Comparison of ENCODE assay signal across 1 cellular context in the genomic region with DNA sequence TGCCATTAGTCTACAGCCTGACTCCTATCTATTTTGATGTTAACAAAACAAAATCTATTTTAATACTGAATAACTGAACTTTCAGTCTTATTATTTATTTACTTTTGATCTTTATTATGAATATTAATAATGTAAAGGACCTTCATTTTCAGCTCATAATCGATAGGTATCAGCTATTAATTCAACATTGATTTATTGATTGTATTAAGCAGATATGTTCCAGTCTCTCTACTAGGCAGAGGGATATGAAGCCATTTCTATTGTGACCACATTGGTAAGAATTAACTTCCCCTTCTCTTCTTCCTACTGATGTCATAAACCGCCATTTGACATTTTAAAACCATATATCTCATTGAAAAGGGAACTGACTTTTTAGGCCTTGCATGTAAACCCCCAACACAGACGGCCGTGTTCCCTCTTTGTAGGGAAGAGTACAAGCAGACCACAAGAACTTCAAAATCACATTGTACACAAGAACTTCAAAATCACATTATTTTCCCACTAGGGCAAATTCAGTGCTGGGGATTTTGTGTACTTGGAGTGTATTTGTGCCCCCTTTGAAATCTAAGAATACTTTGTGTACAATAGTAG.
TF ChIP-seq lines count a peak whose summit lies in the region.

No MANE protein-coding gene starts in this region.

TF ChIP-seq in GM12878, 131 proteins besides CTCF, POLR2A, EP300 and RAD21 (continued from another document and continues in another):
- TF ChIP-seq, protein P1, sequence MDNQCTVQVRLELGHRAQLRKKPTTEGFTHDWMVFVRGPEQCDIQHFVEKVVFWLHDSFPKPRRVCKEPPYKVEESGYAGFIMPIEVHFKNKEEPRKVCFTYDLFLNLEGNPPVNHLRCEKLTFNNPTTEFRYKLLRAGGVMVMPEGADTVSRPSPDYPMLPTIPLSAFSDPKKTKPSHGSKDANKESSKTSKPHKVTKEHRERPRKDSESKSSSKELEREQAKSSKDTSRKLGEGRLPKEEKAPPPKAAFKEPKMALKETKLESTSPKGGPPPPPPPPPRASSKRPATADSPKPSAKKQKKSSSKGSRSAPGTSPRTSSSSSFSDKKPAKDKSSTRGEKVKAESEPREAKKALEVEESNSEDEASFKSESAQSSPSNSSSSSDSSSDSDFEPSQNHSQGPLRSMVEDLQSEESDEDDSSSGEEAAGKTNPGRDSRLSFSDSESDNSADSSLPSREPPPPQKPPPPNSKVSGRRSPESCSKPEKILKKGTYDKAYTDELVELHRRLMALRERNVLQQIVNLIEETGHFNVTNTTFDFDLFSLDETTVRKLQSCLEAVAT (IDR thresholded peaks at IDR 0.05) = peak; percentile 72; the same call in 1 of the 2 replicates
- TF ChIP-seq, protein P2, sequence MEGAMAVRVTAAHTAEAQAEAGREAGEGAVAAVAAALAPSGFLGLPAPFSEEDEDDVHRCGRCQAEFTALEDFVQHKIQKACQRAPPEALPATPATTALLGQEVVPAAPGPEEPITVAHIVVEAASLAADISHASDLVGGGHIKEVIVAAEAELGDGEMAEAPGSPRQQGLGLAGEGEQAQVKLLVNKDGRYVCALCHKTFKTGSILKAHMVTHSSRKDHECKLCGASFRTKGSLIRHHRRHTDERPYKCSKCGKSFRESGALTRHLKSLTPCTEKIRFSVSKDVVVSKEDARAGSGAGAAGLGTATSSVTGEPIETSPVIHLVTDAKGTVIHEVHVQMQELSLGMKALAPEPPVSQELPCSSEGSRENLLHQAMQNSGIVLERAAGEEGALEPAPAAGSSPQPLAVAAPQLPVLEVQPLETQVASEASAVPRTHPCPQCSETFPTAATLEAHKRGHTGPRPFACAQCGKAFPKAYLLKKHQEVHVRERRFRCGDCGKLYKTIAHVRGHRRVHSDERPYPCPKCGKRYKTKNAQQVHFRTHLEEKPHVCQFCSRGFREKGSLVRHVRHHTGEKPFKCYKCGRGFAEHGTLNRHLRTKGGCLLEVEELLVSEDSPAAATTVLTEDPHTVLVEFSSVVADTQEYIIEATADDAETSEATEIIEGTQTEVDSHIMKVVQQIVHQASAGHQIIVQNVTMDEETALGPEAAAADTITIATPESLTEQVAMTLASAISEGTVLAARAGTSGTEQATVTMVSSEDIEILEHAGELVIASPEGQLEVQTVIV (IDR thresholded peaks at IDR 0.05; ENCODE audit: borderline replicate concordance, partially characterized antibody) = no peak
- TF ChIP-seq, protein P3, sequence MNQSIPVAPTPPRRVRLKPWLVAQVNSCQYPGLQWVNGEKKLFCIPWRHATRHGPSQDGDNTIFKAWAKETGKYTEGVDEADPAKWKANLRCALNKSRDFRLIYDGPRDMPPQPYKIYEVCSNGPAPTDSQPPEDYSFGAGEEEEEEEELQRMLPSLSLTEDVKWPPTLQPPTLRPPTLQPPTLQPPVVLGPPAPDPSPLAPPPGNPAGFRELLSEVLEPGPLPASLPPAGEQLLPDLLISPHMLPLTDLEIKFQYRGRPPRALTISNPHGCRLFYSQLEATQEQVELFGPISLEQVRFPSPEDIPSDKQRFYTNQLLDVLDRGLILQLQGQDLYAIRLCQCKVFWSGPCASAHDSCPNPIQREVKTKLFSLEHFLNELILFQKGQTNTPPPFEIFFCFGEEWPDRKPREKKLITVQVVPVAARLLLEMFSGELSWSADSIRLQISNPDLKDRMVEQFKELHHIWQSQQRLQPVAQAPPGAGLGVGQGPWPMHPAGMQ (IDR thresholded peaks at IDR 0.05; ENCODE audit: borderline replicate concordance) = no peak
- TF ChIP-seq MEF2A (IDR thresholded peaks at IDR 0.05; ENCODE audit: insufficient read depth, low read depth, low read length) (no peak), NBN (IDR thresholded peaks at IDR 0.05) (peak; percentile 65; the same call in 1 of the 2 replicates), TCF7 (IDR thresholded peaks at IDR 0.05; ENCODE audit: borderline replicate concordance) (no peak), FOXK2 (IDR thresholded peaks at IDR 0.05) (no peak), NRF1 (conservative IDR thresholded peaks at IDR 0.05; ENCODE audit: low read depth, low read length) (no peak), HCFC1 (IDR thresholded peaks at IDR 0.05; ENCODE audit: low read length) (no peak), POLR2AphosphoS5 (IDR thresholded peaks at IDR 0.05; ENCODE audit: low read length) (no peak), NFIC (IDR thresholded peaks at IDR 0.05; ENCODE audit: low read depth, low read length) (peak; percentile 83; the same call in 1 of the 2 replicates), NR2F1 (conservative IDR thresholded peaks at IDR 0.05) (0 out of 2 replicates have a peak, but pooled peaks have one; percentile 29), SIN3A (IDR thresholded peaks at IDR 0.05; ENCODE audit: low read depth, low read length) (no peak), NR2C1 (IDR thresholded peaks at IDR 0.05) (no peak), CBFB (IDR thresholded peaks at IDR 0.05; ENCODE audit: low read depth) (peak; percentile 63; the same call in 1 of the 2 replicates), IRF4 (IDR thresholded peaks at IDR 0.05; ENCODE audit: low read depth, low read length) (no peak), LARP7 (IDR thresholded peaks at IDR 0.05) (no peak), MTA3 (IDR thresholded peaks at IDR 0.05; ENCODE audit: borderline replicate concordance, low read length) (no peak), BACH1 (IDR thresholded peaks at IDR 0.05; ENCODE audit: borderline replicate concordance) (peak; percentile 53; the same call in 1 of the 2 replicates), YBX1 (IDR thresholded peaks at IDR 0.05) (no peak), HDAC2 (IDR thresholded peaks at IDR 0.05) (no peak), EZH2 (IDR thresholded peaks at IDR 0.05; ENCODE audit: borderline replicate concordance, control insufficient read depth, low read depth, low read length) (no peak), HDGF (IDR thresholded peaks at IDR 0.05) (no peak), MYC (IDR thresholded peaks at IDR 0.05; ENCODE audit: insufficient read depth, insufficient read length, insufficient replicate concordance, low read length, severe bottlenecking) (no peak), RUNX3 (IDR thresholded peaks at IDR 0.05; ENCODE audit: low read length) (peak; percentile 94), CEBPB (IDR thresholded peaks at IDR 0.05; ENCODE audit: borderline replicate concordance in 1 of 2, low read depth in 2 of 2, low read length in 2 of 2) (no peak), CREB1 (IDR thresholded peaks at IDR 0.05; ENCODE audit: low read depth) (peak; percentile 56; the same call in 1 of the 2 replicates), ZNF24 (IDR thresholded peaks at IDR 0.05) (no peak), RB1 (IDR thresholded peaks at IDR 0.05; ENCODE audit: borderline replicate concordance) (no peak), ZNF274 (IDR thresholded peaks at IDR 0.05; ENCODE audit: insufficient read depth, insufficient read length) (no peak), TAF1 (IDR thresholded peaks at IDR 0.05; ENCODE audit: borderline replicate concordance, low read depth, low read length) (no peak), SMAD1 (IDR thresholded peaks at IDR 0.05; ENCODE audit: low read depth, partially characterized antibody) (no peak), STAT3 (IDR thresholded peaks at IDR 0.05; ENCODE audit: low read depth, low read length) (no peak), WRNIP1 (IDR thresholded peaks at IDR 0.05; ENCODE audit: borderline replicate concordance, low read depth, low read length) (no peak)
- TF ChIP-seq, protein P4, sequence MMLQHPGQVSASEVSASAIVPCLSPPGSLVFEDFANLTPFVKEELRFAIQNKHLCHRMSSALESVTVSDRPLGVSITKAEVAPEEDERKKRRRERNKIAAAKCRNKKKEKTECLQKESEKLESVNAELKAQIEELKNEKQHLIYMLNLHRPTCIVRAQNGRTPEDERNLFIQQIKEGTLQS (IDR thresholded peaks at IDR 0.05; ENCODE audit: borderline replicate concordance, extremely low read depth, low read depth, low read length) = no peak
- TF ChIP-seq, protein P5, sequence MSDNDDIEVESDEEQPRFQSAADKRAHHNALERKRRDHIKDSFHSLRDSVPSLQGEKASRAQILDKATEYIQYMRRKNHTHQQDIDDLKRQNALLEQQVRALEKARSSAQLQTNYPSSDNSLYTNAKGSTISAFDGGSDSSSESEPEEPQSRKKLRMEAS (IDR thresholded peaks at IDR 0.05; ENCODE audit: low read depth, low read length) = no peak
- TF ChIP-seq, protein P6, sequence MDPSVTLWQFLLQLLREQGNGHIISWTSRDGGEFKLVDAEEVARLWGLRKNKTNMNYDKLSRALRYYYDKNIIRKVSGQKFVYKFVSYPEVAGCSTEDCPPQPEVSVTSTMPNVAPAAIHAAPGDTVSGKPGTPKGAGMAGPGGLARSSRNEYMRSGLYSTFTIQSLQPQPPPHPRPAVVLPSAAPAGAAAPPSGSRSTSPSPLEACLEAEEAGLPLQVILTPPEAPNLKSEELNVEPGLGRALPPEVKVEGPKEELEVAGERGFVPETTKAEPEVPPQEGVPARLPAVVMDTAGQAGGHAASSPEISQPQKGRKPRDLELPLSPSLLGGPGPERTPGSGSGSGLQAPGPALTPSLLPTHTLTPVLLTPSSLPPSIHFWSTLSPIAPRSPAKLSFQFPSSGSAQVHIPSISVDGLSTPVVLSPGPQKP (IDR thresholded peaks at IDR 0.05; ENCODE audit: low read depth, low read length) = no peak
- TF ChIP-seq, protein P7, sequence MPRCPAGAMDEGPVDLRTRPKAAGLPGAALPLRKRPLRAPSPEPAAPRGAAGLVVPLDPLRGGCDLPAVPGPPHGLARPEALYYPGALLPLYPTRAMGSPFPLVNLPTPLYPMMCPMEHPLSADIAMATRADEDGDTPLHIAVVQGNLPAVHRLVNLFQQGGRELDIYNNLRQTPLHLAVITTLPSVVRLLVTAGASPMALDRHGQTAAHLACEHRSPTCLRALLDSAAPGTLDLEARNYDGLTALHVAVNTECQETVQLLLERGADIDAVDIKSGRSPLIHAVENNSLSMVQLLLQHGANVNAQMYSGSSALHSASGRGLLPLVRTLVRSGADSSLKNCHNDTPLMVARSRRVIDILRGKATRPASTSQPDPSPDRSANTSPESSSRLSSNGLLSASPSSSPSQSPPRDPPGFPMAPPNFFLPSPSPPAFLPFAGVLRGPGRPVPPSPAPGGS (IDR thresholded peaks at IDR 0.05; ENCODE audit: borderline replicate concordance, insufficient read depth, low read depth, low read length, poor library complexity, severe bottlenecking) = no peak
- TF ChIP-seq, protein P8, sequence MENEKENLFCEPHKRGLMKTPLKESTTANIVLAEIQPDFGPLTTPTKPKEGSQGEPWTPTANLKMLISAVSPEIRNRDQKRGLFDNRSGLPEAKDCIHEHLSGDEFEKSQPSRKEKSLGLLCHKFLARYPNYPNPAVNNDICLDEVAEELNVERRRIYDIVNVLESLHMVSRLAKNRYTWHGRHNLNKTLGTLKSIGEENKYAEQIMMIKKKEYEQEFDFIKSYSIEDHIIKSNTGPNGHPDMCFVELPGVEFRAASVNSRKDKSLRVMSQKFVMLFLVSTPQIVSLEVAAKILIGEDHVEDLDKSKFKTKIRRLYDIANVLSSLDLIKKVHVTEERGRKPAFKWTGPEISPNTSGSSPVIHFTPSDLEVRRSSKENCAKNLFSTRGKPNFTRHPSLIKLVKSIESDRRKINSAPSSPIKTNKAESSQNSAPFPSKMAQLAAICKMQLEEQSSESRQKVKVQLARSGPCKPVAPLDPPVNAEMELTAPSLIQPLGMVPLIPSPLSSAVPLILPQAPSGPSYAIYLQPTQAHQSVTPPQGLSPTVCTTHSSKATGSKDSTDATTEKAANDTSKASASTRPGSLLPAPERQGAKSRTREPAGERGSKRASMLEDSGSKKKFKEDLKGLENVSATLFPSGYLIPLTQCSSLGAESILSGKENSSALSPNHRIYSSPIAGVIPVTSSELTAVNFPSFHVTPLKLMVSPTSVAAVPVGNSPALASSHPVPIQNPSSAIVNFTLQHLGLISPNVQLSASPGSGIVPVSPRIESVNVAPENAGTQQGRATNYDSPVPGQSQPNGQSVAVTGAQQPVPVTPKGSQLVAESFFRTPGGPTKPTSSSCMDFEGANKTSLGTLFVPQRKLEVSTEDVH (IDR thresholded peaks at IDR 0.05; ENCODE audit: low read depth, partially characterized antibody) = no peak
- TF ChIP-seq, protein P9, sequence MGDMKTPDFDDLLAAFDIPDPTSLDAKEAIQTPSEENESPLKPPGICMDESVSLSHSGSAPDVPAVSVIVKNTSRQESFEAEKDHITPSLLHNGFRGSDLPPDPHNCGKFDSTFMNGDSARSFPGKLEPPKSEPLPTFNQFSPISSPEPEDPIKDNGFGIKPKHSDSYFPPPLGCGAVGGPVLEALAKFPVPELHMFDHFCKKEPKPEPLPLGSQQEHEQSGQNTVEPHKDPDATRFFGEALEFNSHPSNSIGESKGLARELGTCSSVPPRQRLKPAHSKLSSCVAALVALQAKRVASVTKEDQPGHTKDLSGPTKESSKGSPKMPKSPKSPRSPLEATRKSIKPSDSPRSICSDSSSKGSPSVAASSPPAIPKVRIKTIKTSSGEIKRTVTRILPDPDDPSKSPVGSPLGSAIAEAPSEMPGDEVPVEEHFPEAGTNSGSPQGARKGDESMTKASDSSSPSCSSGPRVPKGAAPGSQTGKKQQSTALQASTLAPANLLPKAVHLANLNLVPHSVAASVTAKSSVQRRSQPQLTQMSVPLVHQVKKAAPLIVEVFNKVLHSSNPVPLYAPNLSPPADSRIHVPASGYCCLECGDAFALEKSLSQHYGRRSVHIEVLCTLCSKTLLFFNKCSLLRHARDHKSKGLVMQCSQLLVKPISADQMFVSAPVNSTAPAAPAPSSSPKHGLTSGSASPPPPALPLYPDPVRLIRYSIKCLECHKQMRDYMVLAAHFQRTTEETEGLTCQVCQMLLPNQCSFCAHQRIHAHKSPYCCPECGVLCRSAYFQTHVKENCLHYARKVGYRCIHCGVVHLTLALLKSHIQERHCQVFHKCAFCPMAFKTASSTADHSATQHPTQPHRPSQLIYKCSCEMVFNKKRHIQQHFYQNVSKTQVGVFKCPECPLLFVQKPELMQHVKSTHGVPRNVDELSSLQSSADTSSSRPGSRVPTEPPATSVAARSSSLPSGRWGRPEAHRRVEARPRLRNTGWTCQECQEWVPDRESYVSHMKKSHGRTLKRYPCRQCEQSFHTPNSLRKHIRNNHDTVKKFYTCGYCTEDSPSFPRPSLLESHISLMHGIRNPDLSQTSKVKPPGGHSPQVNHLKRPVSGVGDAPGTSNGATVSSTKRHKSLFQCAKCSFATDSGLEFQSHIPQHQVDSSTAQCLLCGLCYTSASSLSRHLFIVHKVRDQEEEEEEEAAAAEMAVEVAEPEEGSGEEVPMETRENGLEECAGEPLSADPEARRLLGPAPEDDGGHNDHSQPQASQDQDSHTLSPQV (IDR thresholded peaks at IDR 0.05) = no peak
- TF ChIP-seq, protein P10, sequence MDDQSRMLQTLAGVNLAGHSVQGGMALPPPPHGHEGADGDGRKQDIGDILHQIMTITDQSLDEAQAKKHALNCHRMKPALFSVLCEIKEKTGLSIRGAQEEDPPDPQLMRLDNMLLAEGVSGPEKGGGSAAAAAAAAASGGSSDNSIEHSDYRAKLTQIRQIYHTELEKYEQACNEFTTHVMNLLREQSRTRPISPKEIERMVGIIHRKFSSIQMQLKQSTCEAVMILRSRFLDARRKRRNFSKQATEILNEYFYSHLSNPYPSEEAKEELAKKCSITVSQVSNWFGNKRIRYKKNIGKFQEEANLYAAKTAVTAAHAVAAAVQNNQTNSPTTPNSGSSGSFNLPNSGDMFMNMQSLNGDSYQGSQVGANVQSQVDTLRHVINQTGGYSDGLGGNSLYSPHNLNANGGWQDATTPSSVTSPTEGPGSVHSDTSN (IDR thresholded peaks at IDR 0.05; ENCODE audit: insufficient replicate concordance, low read depth, low read length) = no peak
- TF ChIP-seq, protein P11, sequence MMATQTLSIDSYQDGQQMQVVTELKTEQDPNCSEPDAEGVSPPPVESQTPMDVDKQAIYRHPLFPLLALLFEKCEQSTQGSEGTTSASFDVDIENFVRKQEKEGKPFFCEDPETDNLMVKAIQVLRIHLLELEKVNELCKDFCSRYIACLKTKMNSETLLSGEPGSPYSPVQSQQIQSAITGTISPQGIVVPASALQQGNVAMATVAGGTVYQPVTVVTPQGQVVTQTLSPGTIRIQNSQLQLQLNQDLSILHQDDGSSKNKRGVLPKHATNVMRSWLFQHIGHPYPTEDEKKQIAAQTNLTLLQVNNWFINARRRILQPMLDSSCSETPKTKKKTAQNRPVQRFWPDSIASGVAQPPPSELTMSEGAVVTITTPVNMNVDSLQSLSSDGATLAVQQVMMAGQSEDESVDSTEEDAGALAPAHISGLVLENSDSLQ (IDR thresholded peaks at IDR 0.05) = no peak
